ENCODE assay signal across 9 cellular contexts in the genomic region with DNA sequence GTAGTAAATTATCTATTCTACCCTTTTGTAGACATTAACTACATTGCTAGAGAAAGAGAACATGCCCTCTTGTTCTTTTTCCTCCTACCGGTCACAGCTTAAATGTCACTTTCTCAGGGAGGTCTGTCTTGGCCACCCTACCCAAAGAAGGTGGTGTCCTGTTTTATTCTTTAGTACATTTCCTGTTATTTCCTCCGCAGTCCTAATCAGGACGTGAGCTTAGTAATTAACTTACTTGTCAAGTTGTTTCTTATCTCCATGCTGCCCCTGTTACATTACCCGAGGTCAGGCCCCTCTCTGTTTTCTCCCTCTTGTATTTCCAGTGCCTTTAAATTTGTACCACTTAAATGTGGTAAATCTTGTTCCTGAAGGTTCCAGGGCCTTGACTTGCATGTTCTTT.
A peak's percentile ranks its signal among the peaks of the same experiment; 100 is the strongest.
DNase-seq lines count a peak whose midpoint lies in the region; ATAC-seq, FAIRE-seq and TF ChIP-seq lines count a peak whose summit lies in the region.
"Had no signal": no experiment of that assay in that cellular context is flagged by ENCODE, and none has a peak within 500 bp of the region (broad histone marks: within the 10 kb centered on the region; RNA-seq: fewer than 3 reads in every experiment).

No MANE protein-coding gene starts in this region.

- H3K4me3 Mint-ChIP-seq in memory B cell, result peak overlapping the region; percentile 15

- peaks cover 15% of the 10 kb centered on the region for H3K4me1 Mint-ChIP-seq in memory B cell

- no peaks in the 10 kb centered on the region for H3K9me3 Mint-ChIP-seq in memory B cell

- no peaks in the 10 kb centered on the region for H3K36me3 Mint-ChIP-seq in memory B cell

- H3K9me3 ChIP-seq in left lung, result no peaks in the 10 kb centered on the region

- peak overlapping the region in 1 of 2 donors; percentile 43 for H3K27ac ChIP-seq in left lung

- H3K27me3 ChIP-seq in left lung, result no peaks in the 10 kb centered on the region

- intact Hi-C loops in left lung (cut with DNase I), result no loop called here

- ATAC-seq in GM18511 (IDR thresholded peaks at IDR 0.05; ENCODE audit: unreplicated experiment), result peak; percentile 57
- ATAC-seq in GM21515 (IDR thresholded peaks at IDR 0.05; ENCODE audit: unreplicated experiment), result peak; percentile 23
- ATAC-seq in HG03558 (IDR thresholded peaks at IDR 0.05; ENCODE audit: extremely low read depth, unreplicated experiment), result peak; percentile 21
- peak; percentile 15 for ATAC-seq in memory B cell (ENCODE audit: low read depth)
- no peak for ATAC-seq in left lung
- ATAC-seq: K562 had no signal

- DNase-seq in memory B cell (ENCODE audit: low spot score in 2 of 2) (no peak), NCI-H82 (lab: John Stamatoyannopoulos, UW) (no peak), COLO668 (lab: John Stamatoyannopoulos, UW; ENCODE audit: unreplicated experiment) (no peak), left lung (no peak), D721Med (ENCODE audit: insufficient read length, low spot score) (no peak)

- peaks cover 7 to 42% of the 10 kb centered on the region in 2 donors for H3K4me1 ChIP-seq in left lung

- no peak overlapping the region for H3K4me3 ChIP-seq in left lung
- H3K4me3 ChIP-seq: K562 had no signal

- H3K27ac Mint-ChIP-seq in memory B cell, result peak overlapping the region; percentile 89

- no peaks in the 10 kb centered on the region for H3K36me3 ChIP-seq in left lung

- H3K27me3 Mint-ChIP-seq in memory B cell, result no peaks in the 10 kb centered on the region

- no peak for FAIRE-seq in D721Med (lab: Jason Lieb, UNC)
- FAIRE-seq: K562 had no signal

- TF ChIP-seq CTCF in left lung (IDR thresholded peaks at IDR 0.05), result peak in 1 of 2 donors; percentile 4
- no peak for TF ChIP-seq CTCF in D721Med (IDR thresholded peaks at IDR 0.05; ENCODE audit: insufficient read depth, missing control alignments)
